Comparison of ENCODE assay signal across 23 cellular contexts in genomic region chr2:239806276-239806675, GRCh38.
DNase-seq lines count a peak whose midpoint lies in the region; ATAC-seq and TF ChIP-seq lines count a peak whose summit lies in the region.
"Had no signal": no experiment of that assay in that cellular context is flagged by ENCODE, and none has a peak within 500 bp of the region (broad histone marks: within the 10 kb centered on the region; RNA-seq: fewer than 3 reads in every experiment).

No MANE protein-coding gene starts in this region.

- no peaks in the 10 kb centered on the region for H3K4me1 Mint-ChIP-seq in endodermal cell
- H3K4me1 Mint-ChIP-seq: CD14-positive monocyte had no signal

- no peak overlapping the region for H3K27ac ChIP-seq in endodermal cell (ENCODE audit: low read depth, low read length)
- H3K27ac ChIP-seq in testis: no peak overlapping the region
- no peak overlapping the region for H3K27ac ChIP-seq in SK-N-SH (ENCODE audit: low read depth in 2 of 2, low read length in 1 of 2)
- H3K27ac ChIP-seq: 22Rv1 had no signal

- H3K27me3 Mint-ChIP-seq in endodermal cell (ENCODE audit: insufficient read depth): peaks cover 1% of the 10 kb centered on the region

- 90 to 93% methylated on average over 4 to 7 of the region's 7 CpGs for WGBS in endodermal cell (ENCODE audit: insufficient coverage in 1 of 2, insufficient read length in 1 of 2), 2 experiments
- 83 to 90% methylated on average over 7 of the region's 7 CpGs for WGBS in testis, 2 donors
- WGBS in SK-N-SH (ENCODE audit: low lambda C conversion rate): 52% methylated on average over 4 of the region's 7 CpGs

- intact Hi-C loops in testis (cut with DNase I; ENCODE audit: low total_unique reads): no loop called here

- no peaks in the 10 kb centered on the region for H3F3A ChIP-seq in SK-N-SH (replicated peaks; ENCODE audit: insufficient read depth)

- H3K9ac ChIP-seq in endodermal cell (ENCODE audit: extremely low read depth, low read length, poor library complexity, severe bottlenecking): no peak overlapping the region
- H3K9ac ChIP-seq in SK-N-SH: no peak overlapping the region

- no peak overlapping the region for H3K4me2 ChIP-seq in SK-N-SH

- DNase-seq in activated CD4-positive, CD25-positive, alpha-beta regulatory T cell treated with anti-CD3 and anti-CD28 coated beads, Interleukin-2, amount 50 U/mL, for 72 hours: peak; percentile 19
- no peak for DNase-seq in activated CD4-positive, CD25-positive, alpha-beta regulatory T cell (lab: John Stamatoyannopoulos, UW)
- DNase-seq in D341Med (ENCODE audit: low spot score) (peak; percentile 4), endodermal cell (peak; percentile 30), testis (peak; percentile 6), SK-N-SH (no peak)
- DNase-seq: DMS79, HFFc6, KBM-7, MM.1S, NCI-H1048, NCI-H1417 treated with DMSO at 0.1 percent for 48 hours, NCI-H187, NCI-H446 treated with DMSO at 0.1 percent for 48 hours, NCI-H526 treated with DMSO at 0.1 percent for 48 hours, OCI-M1, Right ventricle myocardium superior had no signal

- no peaks in the 10 kb centered on the region for H3K4me1 ChIP-seq in endodermal cell (ENCODE audit: control insufficient read depth, insufficient read depth, low read length)
- no peaks in the 10 kb centered on the region for H3K4me1 ChIP-seq in testis
- peaks cover 0 to 6% of the 10 kb centered on the region in 2 experiments; a peak in 1 of 4 replicates for H3K4me1 ChIP-seq in SK-N-SH (ENCODE audit: control insufficient read depth in 1 of 2, insufficient read depth in 2 of 2, low read depth in 1 of 2, low read length in 1 of 2)

- POLR2A ChIA-PET in SK-N-SH (lab: Yijun Ruan, JAX): no interaction called here

- H3K4me3 Mint-ChIP-seq in endodermal cell: no peak overlapping the region
- H3K4me3 Mint-ChIP-seq: CD14-positive monocyte, H9, HFFc6 had no signal

- H3K9me3 Mint-ChIP-seq in endodermal cell: no peaks in the 10 kb centered on the region

- H3K36me3 ChIP-seq in endodermal cell (ENCODE audit: control insufficient read depth, insufficient read depth, low read length) (no peaks in the 10 kb centered on the region), testis (ENCODE audit: low read depth, missing control alignments) (no peaks in the 10 kb centered on the region), SK-N-SH (replicated peaks in 1 of 2; ENCODE audit: control insufficient read depth in 1 of 2, insufficient read depth in 2 of 2, low read length in 1 of 2) (no peaks in the 10 kb centered on the region)

- H3K9me3 ChIP-seq in endodermal cell (ENCODE audit: control insufficient read depth, low read length): no peaks in the 10 kb centered on the region
- no peaks in the 10 kb centered on the region for H3K9me3 ChIP-seq in testis
- no peaks in the 10 kb centered on the region for H3K9me3 ChIP-seq in SK-N-SH

- no peaks in the 10 kb centered on the region for H4K20me1 ChIP-seq in SK-N-SH (ENCODE audit: insufficient read depth)

- H3K27me3 ChIP-seq in endodermal cell (ENCODE audit: control insufficient read depth, insufficient read depth, low read length, poor library complexity, severe bottlenecking): no peaks in the 10 kb centered on the region
- no peaks in the 10 kb centered on the region for H3K27me3 ChIP-seq in testis
- H3K27me3 ChIP-seq in SK-N-SH (ENCODE audit: insufficient read depth): no peaks in the 10 kb centered on the region

- no peaks in the 10 kb centered on the region for H3K36me3 Mint-ChIP-seq in endodermal cell (ENCODE audit: low read depth)
- H3K36me3 Mint-ChIP-seq: CD14-positive monocyte had no signal

- TF ChIP-seq CTCF in endodermal cell (conservative IDR thresholded peaks at IDR 0.05) (no peak), testis (IDR thresholded peaks at IDR 0.05) (no peak), SK-N-SH (IDR thresholded peaks at IDR 0.05) (no peak)

- H3K27ac Mint-ChIP-seq in endodermal cell: no peak overlapping the region
- H3K27ac Mint-ChIP-seq: CD14-positive monocyte, HFFc6 had no signal

- TF ChIP-seq RAD21 in SK-N-SH (IDR thresholded peaks at IDR 0.05; ENCODE audit: low read length): no peak

- H3K79me2 ChIP-seq in SK-N-SH (ENCODE audit: insufficient read depth): no peaks in the 10 kb centered on the region

- TF ChIP-seq EP300 in SK-N-SH (IDR thresholded peaks at IDR 0.05; ENCODE audit: borderline replicate concordance in 1 of 2, low read depth in 1 of 2, low read length in 1 of 2): no peak

- CTCF ChIA-PET in SK-N-SH (lab: Yijun Ruan, JAX): no interaction called here

- TF ChIP-seq POLR2A in testis (IDR thresholded peaks at IDR 0.05): no peak

- H3K9me2 ChIP-seq in SK-N-SH: no peaks in the 10 kb centered on the region

- ATAC-seq in HG03097 (IDR thresholded peaks at IDR 0.05; ENCODE audit: low FRiP score, unreplicated experiment) (no peak), HG03571 (IDR thresholded peaks at IDR 0.05; ENCODE audit: unreplicated experiment) (no peak)
- ATAC-seq: GM12878 had no signal

- H2AFZ ChIP-seq in SK-N-SH (ENCODE audit: low read depth): no peak overlapping the region

- no peak overlapping the region for H3K4me3 ChIP-seq in endodermal cell (ENCODE audit: low read length)
- no peak overlapping the region for H3K4me3 ChIP-seq in testis
- no peak overlapping the region for H3K4me3 ChIP-seq in SK-N-SH (ENCODE audit: low read depth in 2 of 2, low read length in 1 of 2)
- H3K4me3 ChIP-seq: GM12878 had no signal

TF ChIP-seq in SK-N-SH, 30 proteins besides CTCF, POLR2A, EP300 and RAD21:
- no peak for TF ChIP-seq NRF1 (IDR thresholded peaks at IDR 0.05; ENCODE audit: low read depth, low read length)
- TF ChIP-seq CHD2 (IDR thresholded peaks at IDR 0.05; ENCODE audit: low read length, partially characterized antibody): no peak
- no peak for TF ChIP-seq IRF3 (IDR thresholded peaks at IDR 0.05; ENCODE audit: low read depth, low read length)
- TF ChIP-seq SMC3 (IDR thresholded peaks at IDR 0.05; ENCODE audit: low read depth, low read length): no peak
- no peak for TF ChIP-seq TAF1 (IDR thresholded peaks at IDR 0.05; ENCODE audit: borderline replicate concordance, low read depth, low read length)
- TF ChIP-seq MXI1 (IDR thresholded peaks at IDR 0.05; ENCODE audit: low read depth, low read length): no peak
- TF ChIP-seq NFIC (IDR thresholded peaks at IDR 0.05; ENCODE audit: borderline replicate concordance): no peak
- no peak for TF ChIP-seq RXRA (IDR thresholded peaks at IDR 0.05; ENCODE audit: borderline replicate concordance, low read depth)
- no peak for TF ChIP-seq USF1 (IDR thresholded peaks at IDR 0.05; ENCODE audit: borderline replicate concordance, low read depth)
- no peak for TF ChIP-seq PBX3 (IDR thresholded peaks at IDR 0.05)
- no peak for TF ChIP-seq GATA2 (CRISPR knock-in tag; IDR thresholded peaks at IDR 0.05)
- no peak for TF ChIP-seq POLR2AphosphoS5 (IDR thresholded peaks at IDR 0.05; ENCODE audit: low read depth, low read length)
- TF ChIP-seq GABPA (IDR thresholded peaks at IDR 0.05; ENCODE audit: low read depth): no peak
- TF ChIP-seq USF2 (IDR thresholded peaks at IDR 0.05; ENCODE audit: borderline replicate concordance, low read depth, low read length): no peak
- TF ChIP-seq FOSL2 (IDR thresholded peaks at IDR 0.05; ENCODE audit: borderline replicate concordance, low read depth): no peak
- no peak for TF ChIP-seq FOXM1 (IDR thresholded peaks at IDR 0.05; ENCODE audit: low read depth)
- no peak for TF ChIP-seq JUND (IDR thresholded peaks at IDR 0.05)
- TF ChIP-seq RFX5 (IDR thresholded peaks at IDR 0.05; ENCODE audit: low read length): no peak
- no peak for TF ChIP-seq RCOR1 (IDR thresholded peaks at IDR 0.05; ENCODE audit: low read length)

Comparison
In these comparisons a context has a peak if more than half of its experiments do, and no peak if none do; other contexts are left out.
1. DNase-seq: peak in activated CD4-positive, CD25-positive, alpha-beta regulatory T cell treated with anti-CD3 and anti-CD28 coated beads, Interleukin-2, amount 50 U/mL, for 72 hours (single experiment), D341Med (single experiment), endodermal cell (single experiment) and testis (single experiment); none in activated CD4-positive, CD25-positive, alpha-beta regulatory T cell (0 of 4) and SK-N-SH (single experiment).